ENCODE assay signal across 1 cellular context in the genomic region with DNA sequence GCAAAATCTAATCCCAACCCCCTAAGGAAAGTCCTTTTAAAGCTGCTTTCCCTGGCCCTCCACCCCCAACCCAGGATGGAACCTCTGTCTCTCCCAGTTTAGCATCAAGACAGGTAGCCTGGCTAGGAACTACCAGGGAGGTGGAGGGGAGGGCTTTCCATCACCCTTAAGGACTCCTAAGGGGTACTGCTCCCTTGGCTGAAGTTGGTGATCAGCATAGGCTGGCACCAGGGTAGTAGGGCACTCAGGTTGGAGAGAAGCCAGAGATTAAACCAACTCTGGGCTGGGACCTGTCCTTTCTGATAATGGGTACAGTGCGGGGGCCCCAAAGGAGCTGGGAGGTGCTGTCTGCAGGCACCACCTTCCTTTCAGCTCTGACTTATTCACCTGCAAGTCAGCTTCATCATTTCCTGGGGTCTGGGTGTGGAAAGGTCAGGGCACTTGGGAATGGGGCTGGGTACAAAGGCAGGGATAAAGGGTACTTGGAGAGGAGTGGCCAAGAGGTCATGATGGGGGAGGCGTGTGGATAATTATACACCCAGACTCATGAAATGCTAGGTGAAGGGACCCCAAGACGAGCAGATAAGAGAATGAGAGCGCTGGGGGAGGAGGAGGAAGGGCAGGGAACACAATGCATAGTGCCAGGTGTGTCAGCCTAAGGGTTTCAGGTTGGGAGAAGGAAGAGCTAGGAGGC.
TF ChIP-seq lines count a peak whose summit lies in the region.

No MANE protein-coding gene starts in this region.

TF ChIP-seq in GM12878, 131 proteins besides CTCF, POLR2A, EP300 and RAD21:
- TF ChIP-seq ESRRA (IDR thresholded peaks at IDR 0.05; ENCODE audit: low read length), result no peak
- TF ChIP-seq, protein P1, sequence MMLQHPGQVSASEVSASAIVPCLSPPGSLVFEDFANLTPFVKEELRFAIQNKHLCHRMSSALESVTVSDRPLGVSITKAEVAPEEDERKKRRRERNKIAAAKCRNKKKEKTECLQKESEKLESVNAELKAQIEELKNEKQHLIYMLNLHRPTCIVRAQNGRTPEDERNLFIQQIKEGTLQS (IDR thresholded peaks at IDR 0.05; ENCODE audit: borderline replicate concordance, extremely low read depth, low read depth, low read length), result no peak
- TF ChIP-seq ZNF274 (IDR thresholded peaks at IDR 0.05; ENCODE audit: insufficient read depth, insufficient read length), result no peak
- no peak for TF ChIP-seq KDM1A (IDR thresholded peaks at IDR 0.05; ENCODE audit: borderline replicate concordance)
- TF ChIP-seq IKZF2 (IDR thresholded peaks at IDR 0.05), result 0 out of 4 replicates have a peak, but pooled peaks of 1 of the 2 experiments have one; percentile 26
- no peak for TF ChIP-seq ETV6 (conservative IDR thresholded peaks at IDR 0.05 in 1 of 2, IDR thresholded peaks at IDR 0.05 in 1 of 2; ENCODE audit: borderline replicate concordance in 1 of 2, low read depth in 1 of 2)
- no peak for TF ChIP-seq CREM (IDR thresholded peaks at IDR 0.05; ENCODE audit: low read depth)
- TF ChIP-seq SMAD1 (IDR thresholded peaks at IDR 0.05; ENCODE audit: low read depth, partially characterized antibody), result no peak
